In genomic region chr10:66283874-66284464, GRCh38 we compare ENCODE assay signal across 18 cellular contexts.
A peak's percentile ranks its signal among the peaks of the same experiment; 100 is the strongest.
DNase-seq lines count a peak whose midpoint lies in the region; ATAC-seq, FAIRE-seq and TF ChIP-seq lines count a peak whose summit lies in the region.
"Had no signal": no experiment of that assay in that cellular context is flagged by ENCODE, and none has a peak within 500 bp of the region (broad histone marks: within the 10 kb centered on the region; RNA-seq: fewer than 3 reads in every experiment).

No MANE protein-coding gene starts in this region.

- H3K27me3 ChIP-seq in bronchial epithelial cell (ENCODE audit: control insufficient read depth, insufficient read depth, low read length), result no peaks in the 10 kb centered on the region
- no peaks in the 10 kb centered on the region for H3K27me3 ChIP-seq in foreskin keratinocyte
- no peaks in the 10 kb centered on the region for H3K27me3 ChIP-seq in right lobe of liver
- H3K27me3 ChIP-seq in CD8-positive, alpha-beta memory T cell (ENCODE audit: insufficient read depth, low read length, poor library complexity, severe bottlenecking), result no peaks in the 10 kb centered on the region

- no peak overlapping the region for H3K27ac Mint-ChIP-seq in CD8-positive, alpha-beta memory T cell
- H3K27ac Mint-ChIP-seq: CD4-positive, alpha-beta memory T cell; H9 had no signal

- ATAC-seq in foreskin keratinocyte, result peak; percentile 54
- peak; percentile 81 for ATAC-seq in left lobe of liver
- peak; percentile 77 to 88 (median 83) for ATAC-seq in right lobe of liver
- ATAC-seq in esophagus mucosa, result no peak
- ATAC-seq: GM12878, HCT116 had no signal

- H3K4me1 ChIP-seq in foreskin keratinocyte (peaks cover 16% of the 10 kb centered on the region), right lobe of liver (peaks cover 0 to 24% (median 4%) of the 10 kb centered on the region in 4 donors)
- H3K4me1 ChIP-seq in CD8-positive, alpha-beta memory T cell (ENCODE audit: insufficient read depth, low read length), result no peaks in the 10 kb centered on the region

- WGBS in right lobe of liver (ENCODE audit: insufficient coverage, low coverage, low lambda C conversion rate, missing lambda C conversion rate), result 37% methylated on average over 4 of the region's 4 CpGs

- peaks cover 0 to 2% (median 0%) of the 10 kb centered on the region in 5 donors for H3K9me3 Mint-ChIP-seq in CD8-positive, alpha-beta memory T cell
- H3K9me3 Mint-ChIP-seq: H9 had no signal

- H3K4me3 ChIP-seq in bronchial epithelial cell (ENCODE audit: low read depth, low read length) (no peak overlapping the region), right lobe of liver (no peak overlapping the region)
- H3K4me3 ChIP-seq in CD8-positive, alpha-beta memory T cell (ENCODE audit: low read length), result no peak overlapping the region
- H3K4me3 ChIP-seq: GM12878, GM23248 had no signal

- H3K27ac ChIP-seq in foreskin keratinocyte, result no peak overlapping the region
- no peak overlapping the region for H3K27ac ChIP-seq in right lobe of liver
- no peak overlapping the region for H3K27ac ChIP-seq in CD8-positive, alpha-beta memory T cell (ENCODE audit: low read depth, low read length)
- H3K27ac ChIP-seq: GM23248 had no signal

- intact Hi-C loops in right lobe of liver (cut with DNase I), result no loop called here

- POLR2A ChIA-PET in CD8-positive, alpha-beta memory T cell (lab: Charles Lee), result no interaction called here

- H3K36me3 Mint-ChIP-seq in CD8-positive, alpha-beta memory T cell, result no peaks in the 10 kb centered on the region
- H3K36me3 Mint-ChIP-seq: CD4-positive, alpha-beta memory T cell had no signal

- CTCF ChIA-PET in CD8-positive, alpha-beta memory T cell (lab: Charles Lee), result no interaction called here

- no peaks in the 10 kb centered on the region for H3K36me3 ChIP-seq in bronchial epithelial cell (ENCODE audit: control insufficient read depth, insufficient read depth, low read length)
- no peaks in the 10 kb centered on the region for H3K36me3 ChIP-seq in right lobe of liver
- H3K36me3 ChIP-seq in CD8-positive, alpha-beta memory T cell (ENCODE audit: insufficient read depth, low read length), result no peaks in the 10 kb centered on the region

- H3K9me3 ChIP-seq in right lobe of liver, result no peaks in the 10 kb centered on the region
- H3K9me3 ChIP-seq in CD8-positive, alpha-beta memory T cell (ENCODE audit: low read length), result no peaks in the 10 kb centered on the region

- H3K27me3 Mint-ChIP-seq in CD8-positive, alpha-beta memory T cell, result no peaks in the 10 kb centered on the region
- H3K27me3 Mint-ChIP-seq: CD4-positive, alpha-beta memory T cell had no signal

- H3K4me3 Mint-ChIP-seq in CD8-positive, alpha-beta memory T cell, result no peak overlapping the region
- H3K4me3 Mint-ChIP-seq: CD4-positive, alpha-beta memory T cell; H9 had no signal

- DNase-seq in bronchial epithelial cell (ENCODE audit: low read depth) (peak; percentile 42), foreskin keratinocyte (peak in 1 of 2 donors; percentile 49), left lobe of liver (ENCODE audit: low spot score) (peak; percentile 48), right lobe of liver (peak in 1 of 3 donors; percentile 48), NCI-H146 (lab: John Stamatoyannopoulos, UW) (no peak)
- no peak for DNase-seq in CD8-positive, alpha-beta memory T cell
- DNase-seq: C1 segment of cervical spinal cord; CD4-positive, alpha-beta memory T cell; DMS 273 treated with DMSO at 0.1 percent for 48 hours; DMS79; EL; GDM1; GM23248; H9 had no signal

- no peak for FAIRE-seq in bronchial epithelial cell (lab: Jason Lieb, UNC)
- FAIRE-seq: GM12878, GM19239 had no signal

- no peak for TF ChIP-seq POLR2A in right lobe of liver (IDR thresholded peaks at IDR 0.05)

- TF ChIP-seq CTCF in bronchial epithelial cell (IDR thresholded peaks at IDR 0.05; ENCODE audit: insufficient read depth, low read length, severe bottlenecking) (no peak), foreskin keratinocyte (conservative IDR thresholded peaks at IDR 0.05) (no peak), right lobe of liver (IDR thresholded peaks at IDR 0.05) (no peak)

- no peaks in the 10 kb centered on the region for H3K4me1 Mint-ChIP-seq in CD8-positive, alpha-beta memory T cell
- H3K4me1 Mint-ChIP-seq: CD4-positive, alpha-beta memory T cell had no signal

Comparison
In these comparisons a context has a peak if more than half of its experiments do, and no peak if none do; other contexts are left out.
1. DNase-seq: peak in bronchial epithelial cell (single experiment) and left lobe of liver (single experiment); none in CD8-positive, alpha-beta memory T cell (0 of 5) and NCI-H146 (single experiment).